In the genomic region with DNA sequence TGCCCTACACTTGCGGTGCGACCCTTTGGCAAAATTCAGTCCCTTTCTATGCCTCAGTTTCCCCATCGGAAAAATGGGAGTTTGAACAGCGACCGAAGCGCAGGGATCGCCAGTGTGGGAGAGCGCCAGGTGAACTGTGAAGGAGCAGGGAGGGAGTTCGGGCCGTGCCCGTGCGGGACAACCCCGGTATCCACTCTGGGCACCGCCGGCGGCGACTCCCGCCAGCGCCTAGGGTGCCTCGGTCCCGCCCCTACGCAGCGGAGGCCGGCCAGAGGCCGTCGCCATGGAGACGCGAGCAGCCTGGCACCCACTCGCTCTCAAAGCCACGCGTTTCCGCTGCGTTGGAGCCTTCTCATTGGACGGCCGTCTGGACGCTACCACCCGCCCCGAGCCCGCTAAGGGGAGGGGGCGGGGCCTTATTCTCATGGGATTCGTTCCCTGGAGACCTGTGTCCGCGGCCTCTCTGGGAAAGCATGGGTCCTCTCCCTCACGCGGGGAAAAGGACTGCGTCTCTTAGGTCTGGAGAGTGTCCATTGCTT, we compare ENCODE assay signal across 8 cellular contexts. TPM values are rescaled to one million over a fixed set of nuclear protein-coding genes. Genes with fewer than 3 reads are reported as not detected.
DNase-seq lines count a peak whose midpoint lies in the region; ATAC-seq, FAIRE-seq and TF ChIP-seq lines count a peak whose summit lies in the region.

No MANE protein-coding gene starts in this region.

- DNase-seq in DMS79 treated with DMSO at 0.1 percent for 48 hours (lab: John Stamatoyannopoulos, UW) (peak; percentile 89), Karpas-422 (peak; percentile 99), RCC 7860 (ENCODE audit: low spot score) (peak; percentile 92), fibroblast of mammary gland (ENCODE audit: low read depth) (peak; percentile 95)
- DNase-seq in activated T-helper 1 cell treated with anti-CD3 and anti-CD28 coated beads, Interleukin-2, amount 50 U/mL, for 16 hours (ENCODE audit: low read depth in 1 of 2, low spot score in 1 of 2), result peak; percentile 90 to 95
- DNase-seq in naive thymus-derived CD8-positive, alpha-beta T cell, result peak in 9 of 10 donors; percentile 94 to 98 (median 97)
- peak; percentile 95 to 99 (median 98) for DNase-seq in stimulated activated naive CD4-positive, alpha-beta T cell (lab: John Stamatoyannopoulos, UW)

- no peaks in the 10 kb centered on the region for H3K27me3 Mint-ChIP-seq in naive thymus-derived CD8-positive, alpha-beta T cell

- ATAC-seq in GM21825 (IDR thresholded peaks at IDR 0.05; ENCODE audit: unreplicated experiment), result peak; percentile 69
- ATAC-seq in naive thymus-derived CD8-positive, alpha-beta T cell, result peak; percentile 75 to 78

- H3K9me3 ChIP-seq in Karpas-422 (ENCODE audit: low read length), result no peaks in the 10 kb centered on the region

- peak overlapping the region; percentile 88 for H3K27ac ChIP-seq in Karpas-422 (ENCODE audit: low read length)

- H3K4me1 ChIP-seq in Karpas-422 (ENCODE audit: low read length), result peaks cover 48% of the 10 kb centered on the region

- peaks cover 10% of the 10 kb centered on the region; the same call in 1 of the 2 replicates for H3K36me3 ChIP-seq in Karpas-422 (ENCODE audit: insufficient read depth, low read length)

- H3K4me1 Mint-ChIP-seq in naive thymus-derived CD8-positive, alpha-beta T cell, result peaks cover 19 to 56% (median 34%) of the 10 kb centered on the region in 4 donors

- H2AFZ ChIP-seq in Karpas-422 (ENCODE audit: low read length), result peak overlapping the region; percentile 84; the same call in 1 of the 2 replicates

- H3K9me3 Mint-ChIP-seq in naive thymus-derived CD8-positive, alpha-beta T cell, result no peaks in the 10 kb centered on the region

- H3K79me2 ChIP-seq in Karpas-422 (ENCODE audit: low read length), result peaks cover 43% of the 10 kb centered on the region

- POLR2A ChIA-PET in naive thymus-derived CD8-positive, alpha-beta T cell (lab: Charles Lee), result interaction anchor here (0.5 to 2.0 kb wide), 6 partner anchors 13 to 1581 kb away, joined by 4 to 11 read pairs (median 6); partner anchors contain the start of genes POP5, RNU4-2, RPLP0 and UNC119B

- H3K27me3 ChIP-seq in Karpas-422 (ENCODE audit: low read length), result no peaks in the 10 kb centered on the region

- H3K9ac ChIP-seq in Karpas-422 (ENCODE audit: low read length), result peak overlapping the region; percentile 84

- TF ChIP-seq CTCF in fibroblast of mammary gland (conservative IDR thresholded peaks at IDR 0.05; ENCODE audit: control insufficient read depth, insufficient read depth, low read depth, low read length), result no peak

- peaks cover 29% of the 10 kb centered on the region for H4K20me1 ChIP-seq in Karpas-422 (ENCODE audit: insufficient read depth, low read depth, low read length)

- no peaks in the 10 kb centered on the region for H3K9me2 ChIP-seq in Karpas-422 (replicated peaks; ENCODE audit: insufficient read depth, low read length)

- peak overlapping the region; percentile 88 to 98 (median 96) for H3K27ac Mint-ChIP-seq in naive thymus-derived CD8-positive, alpha-beta T cell

- H3K4me3 ChIP-seq in Karpas-422 (ENCODE audit: low read length) (peak overlapping the region; percentile 83), fibroblast of mammary gland (ENCODE audit: control insufficient read depth, low read depth, low read length) (peak overlapping the region; percentile 79)

- no peaks in the 10 kb centered on the region for H3K36me3 Mint-ChIP-seq in naive thymus-derived CD8-positive, alpha-beta T cell

- H3K4me2 ChIP-seq in Karpas-422 (ENCODE audit: low read depth, low read length, poor library complexity, severe bottlenecking), result peak overlapping the region; percentile 97

- peak; percentile 2 for FAIRE-seq in RCC 7860 (lab: Jason Lieb, UNC)

- peak overlapping the region; percentile 85 to 97 (median 92) for H3K4me3 Mint-ChIP-seq in naive thymus-derived CD8-positive, alpha-beta T cell

RNA-seq across cellular contexts. Expression of gene MLEC, which starts 0.7 kb away (rescaled TPM):
- 80.8 and 88.3 TPM in 2 replicates for total RNA-seq in Karpas-422 (2014; rRNA removed; shearing (Covaris generic); ENCODE audit: low replicate concordance)
- total RNA-seq in naive thymus-derived CD8-positive, alpha-beta T cell, result 10 to 100 TPM; 40.7 to 44.6 TPM
- polyA plus RNA-seq in naive thymus-derived CD8-positive, alpha-beta T cell, result 10 to 100 TPM; 32.7 to 41.2 (median 36.0) TPM

RNA-seq across cellular contexts. Expression of gene UNC119B, which starts 24.0 kb away (rescaled TPM):
- total RNA-seq in Karpas-422 (2014; rRNA removed; shearing (Covaris generic); ENCODE audit: low replicate concordance), result 19.7 and 28.8 TPM in 2 replicates
- 10 to 100 TPM; 23.3 to 24.2 TPM for total RNA-seq in naive thymus-derived CD8-positive, alpha-beta T cell
- polyA plus RNA-seq in naive thymus-derived CD8-positive, alpha-beta T cell, result 10 to 100 TPM in 1 of 3 donors, 1 to 10 TPM in 2; 9.6 to 11.5 (median 9.7) TPM

RNA-seq across cellular contexts. Expression of gene ACADS, which starts 39.4 kb away (rescaled TPM):
- 5.2 and 7.3 TPM in 2 replicates for total RNA-seq in Karpas-422 (2014; rRNA removed; shearing (Covaris generic); ENCODE audit: low replicate concordance)
- 10 to 100 TPM; 14.7 to 15.6 TPM for total RNA-seq in naive thymus-derived CD8-positive, alpha-beta T cell
- polyA plus RNA-seq in naive thymus-derived CD8-positive, alpha-beta T cell, result 10 to 100 TPM; 17.7 to 25.7 (median 22.7) TPM

RNA-seq across cellular contexts. Expression of gene CABP1, which starts 45.8 kb away (rescaled TPM):
- not detected in 2 replicates for total RNA-seq in Karpas-422 (2014; rRNA removed; shearing (Covaris generic); ENCODE audit: low replicate concordance)
- under 1 TPM in 1 of 2 experiments, not detected in 1; 0.34 TPM for total RNA-seq in naive thymus-derived CD8-positive, alpha-beta T cell
- not detected for polyA plus RNA-seq in naive thymus-derived CD8-positive, alpha-beta T cell

Comparison
In these comparisons a context has a peak if more than half of its experiments do, and no peak if none do; other contexts are left out.
1. Peak in every context shown above with its lines: DNase-seq, ATAC-seq, H3K4me3 ChIP-seq and H3K27ac ChIP-seq.